Comparison of ENCODE assay signal across 24 cellular contexts in genomic region chr9:3856592-3856991, GRCh38.
A peak's percentile ranks its signal among the peaks of the same experiment; 100 is the strongest.
DNase-seq lines count a peak whose midpoint lies in the region; TF ChIP-seq lines count a peak whose summit lies in the region.
"Had no signal": no experiment of that assay in that cellular context is flagged by ENCODE, and none has a peak within 500 bp of the region (broad histone marks: within the 10 kb centered on the region; RNA-seq: fewer than 3 reads in every experiment).

No MANE protein-coding gene starts in this region.

- H3K27ac ChIP-seq in coronary artery: no peak overlapping the region
- H3K27ac ChIP-seq: 22Rv1, esophagus muscularis mucosa, gastroesophageal sphincter, psoas muscle had no signal

- H3K4me3 ChIP-seq in choroid plexus epithelial cell (ENCODE audit: low read depth, low read length) (no peak overlapping the region), retinal pigment epithelial cell (ENCODE audit: low read length) (no peak overlapping the region), coronary artery (no peak overlapping the region)
- H3K4me3 ChIP-seq: esophagus muscularis mucosa, gastroesophageal sphincter, psoas muscle, skin epidermis, tibial nerve had no signal

- TF ChIP-seq CTCF in choroid plexus epithelial cell (conservative IDR thresholded peaks at IDR 0.05; ENCODE audit: low read depth, low read length) (no peak), retinal pigment epithelial cell (conservative IDR thresholded peaks at IDR 0.05; ENCODE audit: low read depth, low read length) (no peak), coronary artery (IDR thresholded peaks at IDR 0.05) (no peak)

- peak; percentile 16 for DNase-seq in DMS53 (lab: John Stamatoyannopoulos, UW)
- no peak for DNase-seq in DMS53 treated with DMSO at 0.1 percent for 48 hours (lab: John Stamatoyannopoulos, UW; ENCODE audit: unreplicated experiment)
- DNase-seq in RPMI7951 (ENCODE audit: low read depth): peak; percentile 51
- peak; percentile 65 for DNase-seq in choroid plexus epithelial cell (ENCODE audit: low read depth)
- DNase-seq in retinal pigment epithelial cell (ENCODE audit: low read depth): peak; percentile 62
- DNase-seq in NCI-H2029 treated with DMSO at 0.1 percent for 48 hours (lab: John Stamatoyannopoulos, UW): no peak
- no peak for DNase-seq in stimulated activated naive CD4-positive, alpha-beta T cell treated with Interleukin-2 at 50 U/mL for 16 hours (lab: John Stamatoyannopoulos, UW)
- no peak for DNase-seq in coronary artery (ENCODE audit: low spot score)
- DNase-seq: activated CD4-positive, alpha-beta T cell treated with anti-CD3 and anti-CD28 coated beads for 48 hours; activated T-cell treated with anti-CD3 and anti-CD28 coated beads, Interleukin-2, amount 50 U/mL, for 48 hours; Calu3; caudate nucleus; dermis blood vessel endothelial cell; naive thymus-derived CD4-positive, alpha-beta T cell; NCI-H1105; NCI-H187 treated with DMSO at 0.1 percent for 48 hours; NCI-H774; occipital lobe; psoas muscle had no signal

Comparison
In these comparisons a context has a peak if more than half of its experiments do, and no peak if none do; other contexts are left out.
1. DNase-seq: peak in DMS53 (single experiment), RPMI7951 (single experiment), choroid plexus epithelial cell (single experiment) and retinal pigment epithelial cell (single experiment); none in DMS53 treated with DMSO at 0.1 percent for 48 hours (single experiment), NCI-H2029 treated with DMSO at 0.1 percent for 48 hours (single experiment), stimulated activated naive CD4-positive, alpha-beta T cell treated with Interleukin-2 at 50 U/mL for 16 hours (single experiment) and coronary artery (single experiment).